15 cellular contexts compared by ENCODE assay signal in the genomic region with DNA sequence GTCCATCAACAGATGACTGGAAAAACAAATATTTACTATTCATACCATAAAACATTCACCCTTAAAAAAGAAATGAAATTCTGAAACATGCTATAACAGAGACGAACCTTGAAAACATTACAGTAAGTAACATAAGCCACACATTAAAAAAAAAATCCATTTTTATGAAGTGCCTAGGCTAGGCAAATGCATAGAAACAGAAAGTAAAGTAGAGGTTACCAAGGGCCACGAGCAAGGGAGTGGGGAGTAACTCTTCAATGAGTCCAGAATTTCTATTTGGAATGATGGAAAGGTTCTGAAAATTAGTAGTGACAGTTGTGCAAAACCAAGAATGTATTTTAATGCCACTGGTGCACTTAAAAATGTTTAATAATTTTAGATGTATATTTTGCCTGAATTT. TPM values are rescaled to one million over a fixed set of nuclear protein-coding genes. Genes with fewer than 3 reads are reported as not detected.
DNase-seq lines count a peak whose midpoint lies in the region; ATAC-seq, FAIRE-seq and TF ChIP-seq lines count a peak whose summit lies in the region.
"Had no signal": no experiment of that assay in that cellular context is flagged by ENCODE, and none has a peak within 500 bp of the region (broad histone marks: within the 10 kb centered on the region; RNA-seq: fewer than 3 reads in every experiment).

No MANE protein-coding gene starts in this region.

- no peaks in the 10 kb centered on the region for H3K27me3 ChIP-seq in CD4-positive, alpha-beta T cell (ENCODE audit: control insufficient read depth, insufficient read depth, low read length)
- H3K27me3 ChIP-seq: BE2C had no signal

- ATAC-seq in CD4-positive, alpha-beta T cell (ENCODE audit: poor library complexity), result no peak
- no peak for ATAC-seq in T-cell (replicated peaks in 1 of 4)
- no peak for ATAC-seq in effector memory CD8-positive, alpha-beta T cell (replicated peaks)
- ATAC-seq in GM18520 (IDR thresholded peaks at IDR 0.05; ENCODE audit: unreplicated experiment), result no peak

- no peaks in the 10 kb centered on the region for H3K27me3 Mint-ChIP-seq in CD4-positive, alpha-beta T cell
- H3K27me3 Mint-ChIP-seq in T-cell, result no peaks in the 10 kb centered on the region
- H3K27me3 Mint-ChIP-seq in effector memory CD8-positive, alpha-beta T cell, result no peaks in the 10 kb centered on the region

- H3K27ac Mint-ChIP-seq in CD4-positive, alpha-beta T cell, result peak overlapping the region; percentile 49
- H3K27ac Mint-ChIP-seq in T-cell, result peak overlapping the region; percentile 11 to 40
- peak overlapping the region in 1 of 2 donors; percentile 28 for H3K27ac Mint-ChIP-seq in effector memory CD8-positive, alpha-beta T cell

- no peak overlapping the region for H3K27ac ChIP-seq in CD4-positive, alpha-beta T cell (ENCODE audit: low read depth, low read length)

- peak; percentile 35 for FAIRE-seq in GM19239 (lab: Jason Lieb, UNC)
- peak; percentile 30 for FAIRE-seq in islet of Langerhans (lab: Jason Lieb, UNC)
- FAIRE-seq: GM18507 had no signal

- no peaks in the 10 kb centered on the region for H3K9me3 Mint-ChIP-seq in CD4-positive, alpha-beta T cell
- no peaks in the 10 kb centered on the region for H3K9me3 Mint-ChIP-seq in T-cell
- no peaks in the 10 kb centered on the region for H3K9me3 Mint-ChIP-seq in effector memory CD8-positive, alpha-beta T cell
- H3K9me3 Mint-ChIP-seq: H9 had no signal

- TF ChIP-seq CTCF in CD4-positive, alpha-beta T cell (IDR thresholded peaks at IDR 0.05), result no peak

- CTCF ChIA-PET in CD4-positive, alpha-beta T cell (lab: Charles Lee), result no interaction called here
- CTCF ChIA-PET in T-cell (lab: Charles Lee), result interaction anchor here in 1 of 2 donors (0.6 kb wide), 1 partner anchor 12 kb away, joined by 6 read pairs; no protein-coding TSS in a partner anchor

- no peaks in the 10 kb centered on the region for H3K9me3 ChIP-seq in CD4-positive, alpha-beta T cell (ENCODE audit: control insufficient read depth, low read length)
- H3K9me3 ChIP-seq: BE2C had no signal

- no peak overlapping the region for H3K4me3 Mint-ChIP-seq in CD4-positive, alpha-beta T cell
- no peak overlapping the region for H3K4me3 Mint-ChIP-seq in T-cell
- H3K4me3 Mint-ChIP-seq in effector memory CD8-positive, alpha-beta T cell, result no peak overlapping the region
- H3K4me3 Mint-ChIP-seq: H9 had no signal

- intact Hi-C loops in CD4-positive, alpha-beta T cell (cut with DNase I, micrococcal nuclease), result no loop called here

- peaks cover 59% of the 10 kb centered on the region for H3K36me3 Mint-ChIP-seq in CD4-positive, alpha-beta T cell (ENCODE audit: low read depth)
- peaks cover 20% of the 10 kb centered on the region for H3K36me3 Mint-ChIP-seq in T-cell
- H3K36me3 Mint-ChIP-seq in effector memory CD8-positive, alpha-beta T cell (ENCODE audit: insufficient read depth), result peaks cover 45% of the 10 kb centered on the region

- peaks cover 31% of the 10 kb centered on the region for H3K4me1 Mint-ChIP-seq in CD4-positive, alpha-beta T cell (ENCODE audit: low read depth)
- H3K4me1 Mint-ChIP-seq in T-cell, result peaks cover 19 to 24% (median 19%) of the 10 kb centered on the region in 3 donors
- H3K4me1 Mint-ChIP-seq in effector memory CD8-positive, alpha-beta T cell (ENCODE audit: low read depth in 2 of 2), result peaks cover 7 to 12% of the 10 kb centered on the region in 2 donors
- H3K4me1 Mint-ChIP-seq: H9 had no signal

- POLR2A ChIA-PET in CD4-positive, alpha-beta T cell (lab: Charles Lee), result interaction anchor here (0.7 kb wide), 1 partner anchor 99 kb away, joined by 3 read pairs; no protein-coding TSS in a partner anchor
- POLR2A ChIA-PET in T-cell (lab: Charles Lee), result interaction anchor here in 1 of 2 donors (0.7 kb wide), 1 partner anchor 20 kb away, joined by 6 read pairs; no protein-coding TSS in a partner anchor

- no peak for DNase-seq in CD4-positive, alpha-beta T cell
- DNase-seq in GM19239 (ENCODE audit: insufficient read length, low spot score) (no peak), T-cell (no peak), D341Med (ENCODE audit: low spot score) (no peak), SW 1271 (lab: John Stamatoyannopoulos, UW) (no peak)
- DNase-seq in effector memory CD8-positive, alpha-beta T cell, result no peak
- DNase-seq: BE2C, H9, NCI-H1436, NCI-H2029 treated with DMSO at 0.1 percent for 48 hours, NCI-H510A treated with DMSO at 0.1 percent for 48 hours, SIG-M5 had no signal

RNA-seq across cellular contexts. Expression of a gene that starts 47.7 kb away (rescaled TPM):
- total RNA-seq in CD4-positive, alpha-beta T cell, result 10 to 100 TPM; 61.4 to 65.8 TPM
- total RNA-seq in T-cell, result 10 to 100 TPM; 39.3 to 52.8 (median 43.6) TPM
